In genomic region chr3:186472466-186473008, GRCh38 we compare ENCODE assay signal across 18 cellular contexts.
DNase-seq lines count a peak whose midpoint lies in the region; TF ChIP-seq lines count a peak whose summit lies in the region.
"Had no signal": no experiment of that assay in that cellular context is flagged by ENCODE, and none has a peak within 500 bp of the region (broad histone marks: within the 10 kb centered on the region; RNA-seq: fewer than 3 reads in every experiment).

No MANE protein-coding gene starts in this region.

- intact Hi-C loops in breast epithelium (cut with DNase I; ENCODE audit: low total_unique reads) = no loop called here

- no peak overlapping the region for H3K27ac ChIP-seq in breast epithelium
- H3K27ac ChIP-seq: BLaER1 had no signal

- no peaks in the 10 kb centered on the region for H3K4me1 ChIP-seq in breast epithelium

- no peaks in the 10 kb centered on the region for H3K36me3 ChIP-seq in breast epithelium
- H3K36me3 ChIP-seq: BLaER1 had no signal

- no peak for TF ChIP-seq CTCF in breast epithelium (IDR thresholded peaks at IDR 0.05)

- no peak for TF ChIP-seq POLR2A in breast epithelium (IDR thresholded peaks at IDR 0.05)

- in situ Hi-C loops in G401 (cut with HindIII; ENCODE audit: low sequenced_read_pairs) = no loop called here

- no peak overlapping the region for H3K4me3 ChIP-seq in breast epithelium
- H3K4me3 ChIP-seq: BLaER1, GM23338 had no signal

- no peaks in the 10 kb centered on the region for H3K9me3 ChIP-seq in breast epithelium
- H3K9me3 ChIP-seq: BLaER1 had no signal

- peaks cover 0 to 8% of the 10 kb centered on the region in 2 donors for H3K27me3 ChIP-seq in breast epithelium
- H3K27me3 ChIP-seq: BLaER1 had no signal

- DNase-seq in G401 (ENCODE audit: low spot score) = peak; percentile 68
- DNase-seq in NCI-H1694 treated with DMSO at 0.1 percent for 48 hours (lab: John Stamatoyannopoulos, UW) = peak; percentile 78
- peak; percentile 55 for DNase-seq in cerebellar cortex (ENCODE audit: low spot score)
- no peak for DNase-seq in activated naive CD4-positive, alpha-beta T cell (lab: John Stamatoyannopoulos, UW)
- no peak for DNase-seq in DMS114 treated with DMSO at 0.1 percent for 48 hours (lab: John Stamatoyannopoulos, UW; ENCODE audit: unreplicated experiment)
- no peak for DNase-seq in NCI-H187 treated with DMSO at 0.1 percent for 48 hours (lab: John Stamatoyannopoulos, UW)
- no peak for DNase-seq in breast epithelium (ENCODE audit: low spot score in 2 of 2)
- DNase-seq: DMS153, Karpas-422, MM.1S, NCI-H1105, NCI-H187, NCI-H526 treated with DMSO at 0.1 percent for 48 hours, RPMI8226, SIG-M5, T-helper 17 cell had no signal

Comparison
In these comparisons a context has a peak if more than half of its experiments do, and no peak if none do; other contexts are left out.
1. DNase-seq: peak in G401 (single experiment), NCI-H1694 treated with DMSO at 0.1 percent for 48 hours (single experiment) and cerebellar cortex (single experiment); none in activated naive CD4-positive, alpha-beta T cell (0 of 4), DMS114 treated with DMSO at 0.1 percent for 48 hours (single experiment), NCI-H187 treated with DMSO at 0.1 percent for 48 hours (single experiment) and breast epithelium (0 of 2).